In the genomic region with DNA sequence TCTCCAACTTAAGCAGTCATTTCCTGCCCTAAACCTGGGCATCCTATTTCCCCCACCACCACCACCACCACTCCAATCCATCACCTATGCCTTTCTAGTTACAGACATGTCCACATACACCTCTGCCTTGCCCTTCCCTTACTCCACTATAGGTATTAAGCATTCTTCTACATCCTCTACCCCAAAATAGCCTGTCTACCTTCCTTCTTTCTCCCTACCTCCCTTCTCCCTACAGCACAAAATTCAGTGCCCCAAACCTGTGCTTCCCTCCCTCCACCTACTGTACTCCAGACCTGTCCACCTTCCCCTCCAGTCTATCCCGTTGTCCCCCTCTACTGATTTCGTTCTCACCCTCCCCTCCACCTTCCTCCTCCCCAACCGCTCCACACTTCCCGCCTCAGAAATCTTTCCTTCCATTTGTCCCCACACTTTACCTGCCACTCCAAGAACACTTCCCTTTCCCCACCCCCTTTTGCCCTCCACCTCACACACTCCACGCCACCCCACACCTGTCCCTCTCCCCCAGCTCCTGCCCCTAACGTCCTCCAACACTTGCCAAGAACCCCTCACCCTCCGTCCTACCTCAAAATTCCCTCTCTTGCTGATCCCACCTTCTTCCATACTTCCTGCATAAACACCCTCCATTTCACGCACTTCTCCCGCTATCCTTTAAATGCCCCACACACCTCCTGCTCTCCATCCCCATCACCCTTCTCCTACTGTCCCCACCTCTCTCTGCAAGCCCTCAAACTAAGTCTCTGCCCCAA, we compare ENCODE assay signal across 9 cellular contexts. TPM values are rescaled to one million over a fixed set of nuclear protein-coding genes. Genes with fewer than 3 reads are reported as not detected.
DNase-seq lines count a peak whose midpoint lies in the region; ATAC-seq and TF ChIP-seq lines count a peak whose summit lies in the region.
"Had no signal": no experiment of that assay in that cellular context is flagged by ENCODE, and none has a peak within 500 bp of the region (broad histone marks: within the 10 kb centered on the region; RNA-seq: fewer than 3 reads in every experiment).

No MANE protein-coding gene starts in this region.

- peaks cover 2% of the 10 kb centered on the region for H3K27me3 Mint-ChIP-seq in activated CD8-positive, alpha-beta memory T cell treated with anti-CD3 and anti-CD28 coated beads, Interleukin-2, amount 10 ng/mL, durations not matched to agents 7 days and 5 days
- no peaks in the 10 kb centered on the region for H3K27me3 Mint-ChIP-seq in stimulated activated naive B cell treated with anti-CD40 and anti-IgM and Interleukin-4, amounts not matched to agents 10 μg/mL and 1 μg/mL and 100 μg/mL, for 72 hours

- POLR2A ChIA-PET in GM10248 (lab: Yijun Ruan, JAX): no interaction called here

- no peak for ATAC-seq in activated CD8-positive, alpha-beta memory T cell treated with anti-CD3 and anti-CD28 coated beads, Interleukin-2, amount 10 ng/mL, durations not matched to agents 7 days and 5 days
- ATAC-seq in stimulated activated naive B cell treated with anti-CD40 and anti-IgM and Interleukin-4, amounts not matched to agents 10 μg/mL and 1 μg/mL and 100 μg/mL, for 72 hours (replicated peaks): no peak
- ATAC-seq in HG03354 (IDR thresholded peaks at IDR 0.05; ENCODE audit: poor library complexity, severe bottlenecking, unreplicated experiment): no peak

- no peaks in the 10 kb centered on the region for H3K36me3 ChIP-seq in WERI-Rb-1
- no peaks in the 10 kb centered on the region for H3K36me3 ChIP-seq in iPS-18a (ENCODE audit: control insufficient read depth, low read depth, low read length)

- no peaks in the 10 kb centered on the region for H3K27me3 ChIP-seq in WERI-Rb-1 (ENCODE audit: insufficient read depth, low read depth, severe bottlenecking)
- peaks cover 10% of the 10 kb centered on the region for H3K27me3 ChIP-seq in iPS-18a (ENCODE audit: control insufficient read depth, insufficient read depth, low read length)

- no peaks in the 10 kb centered on the region for H3K9me3 ChIP-seq in WERI-Rb-1 (ENCODE audit: severe bottlenecking)
- no peaks in the 10 kb centered on the region for H3K9me3 ChIP-seq in iPS-18a (ENCODE audit: control insufficient read depth, low read depth, low read length)

- TF ChIP-seq CTCF in WERI-Rb-1 (IDR thresholded peaks at IDR 0.05; ENCODE audit: low read depth, low read length) (no peak), GM10248 (IDR thresholded peaks at IDR 0.05; ENCODE audit: control extremely low read depth, extremely low read depth, low read depth, missing control alignments) (no peak)

- H3K9me3 Mint-ChIP-seq in activated CD8-positive, alpha-beta memory T cell treated with anti-CD3 and anti-CD28 coated beads, Interleukin-2, amount 10 ng/mL, durations not matched to agents 7 days and 5 days (ENCODE audit: low read depth): no peaks in the 10 kb centered on the region
- no peaks in the 10 kb centered on the region for H3K9me3 Mint-ChIP-seq in stimulated activated naive B cell treated with anti-CD40 and anti-IgM and Interleukin-4, amounts not matched to agents 10 μg/mL and 1 μg/mL and 100 μg/mL, for 72 hours

- no peaks in the 10 kb centered on the region for H3K36me3 Mint-ChIP-seq in activated CD8-positive, alpha-beta memory T cell treated with anti-CD3 and anti-CD28 coated beads, Interleukin-2, amount 10 ng/mL, durations not matched to agents 7 days and 5 days
- peaks cover 14 to 26% of the 10 kb centered on the region in 2 donors for H3K36me3 Mint-ChIP-seq in stimulated activated naive B cell treated with anti-CD40 and anti-IgM and Interleukin-4, amounts not matched to agents 10 μg/mL and 1 μg/mL and 100 μg/mL, for 72 hours

- no peak overlapping the region for H3K27ac Mint-ChIP-seq in activated CD8-positive, alpha-beta memory T cell treated with anti-CD3 and anti-CD28 coated beads, Interleukin-2, amount 10 ng/mL, durations not matched to agents 7 days and 5 days
- H3K27ac Mint-ChIP-seq in stimulated activated naive B cell treated with anti-CD40 and anti-IgM and Interleukin-4, amounts not matched to agents 10 μg/mL and 1 μg/mL and 100 μg/mL, for 72 hours: peak overlapping the region; percentile 93

- H3K27ac ChIP-seq in WERI-Rb-1: no peak overlapping the region
- H3K27ac ChIP-seq in iPS-18a (ENCODE audit: low read length): no peak overlapping the region

- H3K4me3 ChIP-seq in WERI-Rb-1 (ENCODE audit: low read depth, low read length) (peak overlapping the region; percentile 88; the same call in 1 of the 2 replicates), iPS-18a (ENCODE audit: low read length) (peak overlapping the region; percentile 66)

- H3K4me1 Mint-ChIP-seq in activated CD8-positive, alpha-beta memory T cell treated with anti-CD3 and anti-CD28 coated beads, Interleukin-2, amount 10 ng/mL, durations not matched to agents 7 days and 5 days: peaks cover 28% of the 10 kb centered on the region
- H3K4me1 Mint-ChIP-seq in stimulated activated naive B cell treated with anti-CD40 and anti-IgM and Interleukin-4, amounts not matched to agents 10 μg/mL and 1 μg/mL and 100 μg/mL, for 72 hours: peaks cover 41 to 69% of the 10 kb centered on the region in 2 donors

- H3K4me1 ChIP-seq in iPS-18a (ENCODE audit: control insufficient read depth, low read depth, low read length): peaks cover 12% of the 10 kb centered on the region

- peak overlapping the region; percentile 72 for H3K4me3 Mint-ChIP-seq in activated CD8-positive, alpha-beta memory T cell treated with anti-CD3 and anti-CD28 coated beads, Interleukin-2, amount 10 ng/mL, durations not matched to agents 7 days and 5 days
- peak overlapping the region; percentile 86 to 92 for H3K4me3 Mint-ChIP-seq in stimulated activated naive B cell treated with anti-CD40 and anti-IgM and Interleukin-4, amounts not matched to agents 10 μg/mL and 1 μg/mL and 100 μg/mL, for 72 hours

- CTCF ChIA-PET in activated CD8-positive, alpha-beta memory T cell treated with anti-CD3 and anti-CD28 coated beads, Interleukin-2, amount 10 ng/mL, durations not matched to agents 7 days and 5 days (lab: Charles Lee): interaction anchor here (1.0 kb wide), 1 partner anchor 83 kb away, joined by 4 read pairs; no protein-coding TSS in a partner anchor
- CTCF ChIA-PET in GM10248 (lab: Yijun Ruan, JAX): no interaction called here

- DNase-seq in activated CD8-positive, alpha-beta memory T cell treated with anti-CD3 and anti-CD28 coated beads, Interleukin-2, amount 10 ng/mL, durations not matched to agents 7 days and 5 days: no peak
- DNase-seq in activated CD8-positive, alpha-beta memory T cell treated with anti-CD3 and anti-CD28 coated beads, Interleukin-2, amount 50 U/mL, for 4 hours: no peak
- DNase-seq in WERI-Rb-1 (no peak), GM10248 (ENCODE audit: extremely low spot score) (no peak), HPDE6-E6E7 (ENCODE audit: extremely low spot score) (no peak)
- no peak for DNase-seq in stimulated activated naive B cell treated with anti-CD40 and anti-IgM and Interleukin-4, amounts not matched to agents 10 μg/mL and 1 μg/mL and 100 μg/mL, for 72 hours
- DNase-seq: NCI-H2029 treated with DMSO at 0.1 percent for 48 hours had no signal

- H3K9ac ChIP-seq in iPS-18a (ENCODE audit: low read length): no peak overlapping the region

RNA-seq across cellular contexts. Expression of a gene that starts 1.5 kb away (rescaled TPM):
- 10 to 100 TPM; 19.3 to 27.4 TPM for total RNA-seq in activated CD8-positive, alpha-beta memory T cell treated with anti-CD3 and anti-CD28 coated beads, Interleukin-2, amount 10 ng/mL, durations not matched to agents 7 days and 5 days
